ENCODE assay signal across 8 cellular contexts in the genomic region with DNA sequence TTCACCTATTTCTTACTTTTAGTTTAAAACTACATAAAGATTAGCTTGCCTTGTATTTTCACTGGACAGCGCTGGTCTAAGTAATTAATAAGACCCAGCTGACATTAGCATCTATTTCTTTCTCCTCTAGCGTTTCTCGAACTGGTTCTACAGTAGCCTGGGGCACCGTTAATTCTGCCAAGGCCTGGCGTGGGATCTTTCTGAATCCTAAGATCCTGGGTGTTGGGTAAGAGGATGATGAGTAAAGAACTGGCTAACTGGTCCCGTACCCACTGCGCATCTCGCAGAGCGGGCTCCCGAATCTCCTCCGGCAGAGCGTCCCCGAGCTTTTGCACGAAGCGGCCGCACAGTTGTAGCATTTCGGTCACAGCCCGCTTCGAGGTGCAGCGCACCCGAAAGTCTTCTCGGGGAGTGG. TPM values are rescaled to one million over a fixed set of nuclear protein-coding genes. Genes with fewer than 3 reads are reported as not detected.
DNase-seq lines count a peak whose midpoint lies in the region; ATAC-seq and TF ChIP-seq lines count a peak whose summit lies in the region.

No MANE protein-coding gene starts in this region.

- peaks cover 56% of the 10 kb centered on the region for H3K4me1 ChIP-seq in BLaER1
- peaks cover 6% of the 10 kb centered on the region for H3K4me1 ChIP-seq in testis

- peak overlapping the region; percentile 92 for H3K4me2 ChIP-seq in BLaER1

- DNase-seq in NCI-H460 (ENCODE audit: extremely low read depth, low read depth) (peak; percentile 56), brain microvascular endothelial cell (peak; percentile 47), left lobe of liver (ENCODE audit: low spot score) (no peak), testis (no peak)
- DNase-seq in activated CD4-positive, alpha-beta T cell treated with anti-CD3 and anti-CD28 coated beads for 1 hour: no peak

- no peak for TF ChIP-seq CTCF in brain microvascular endothelial cell (IDR thresholded peaks at IDR 0.05; ENCODE audit: low read depth, low read length, missing control alignments)
- no peak for TF ChIP-seq CTCF in testis (IDR thresholded peaks at IDR 0.05)

- in situ Hi-C loops in brain microvascular endothelial cell (cut with HindIII; ENCODE audit: low pct_ligation_motif_present, low sequenced_read_pairs): no loop called here

- no peaks in the 10 kb centered on the region for H3K27me3 ChIP-seq in BLaER1
- no peaks in the 10 kb centered on the region for H3K27me3 ChIP-seq in brain microvascular endothelial cell (replicated peaks)
- no peaks in the 10 kb centered on the region for H3K27me3 ChIP-seq in testis

- peaks cover 8% of the 10 kb centered on the region; the same call in 1 of the 2 replicates for H4K20me1 ChIP-seq in BLaER1

- H3K36me3 ChIP-seq in BLaER1 (peaks cover 24% of the 10 kb centered on the region), brain microvascular endothelial cell (replicated peaks) (no peaks in the 10 kb centered on the region), testis (ENCODE audit: low read depth, missing control alignments) (no peaks in the 10 kb centered on the region)

- no peak for TF ChIP-seq POLR2A in testis (IDR thresholded peaks at IDR 0.05)

- intact Hi-C loops in testis (cut with DNase I; ENCODE audit: low total_unique reads): no loop called here

- H3K4me3 ChIP-seq in BLaER1 (peak overlapping the region; percentile 86), brain microvascular endothelial cell (ENCODE audit: low read depth, low read length) (peak overlapping the region; percentile 95), testis (peak overlapping the region; percentile 86 to 87)

- peak overlapping the region; percentile 92 for H3K27ac ChIP-seq in BLaER1
- H3K27ac ChIP-seq in brain microvascular endothelial cell: peak overlapping the region; percentile 80
- peak overlapping the region; percentile 97 for H3K27ac ChIP-seq in testis

- WGBS in testis, 2 donors: 1% methylated on average over 22 of the region's 22 CpGs

- H3K9me3 ChIP-seq in BLaER1 (no peaks in the 10 kb centered on the region), testis (no peaks in the 10 kb centered on the region)

- H3K9ac ChIP-seq in BLaER1: peak overlapping the region; percentile 94

- peak; percentile 17 for ATAC-seq in GM18520 (IDR thresholded peaks at IDR 0.05; ENCODE audit: unreplicated experiment)
- peak; percentile 30 for ATAC-seq in HG03039 (IDR thresholded peaks at IDR 0.05; ENCODE audit: unreplicated experiment)
- ATAC-seq in left lobe of liver: peak; percentile 45

RNA-seq across cellular contexts. Expression of a gene that starts 0.3 kb away (rescaled TPM):
- 50.3 and 57.9 TPM in 2 replicates for total RNA-seq in NCI-H460 (2014; rRNA removed; shearing (Covaris generic))
- polyA plus RNA-seq in NCI-H460 (2014; cell fraction: nucleus; rRNA removed): 59.2 and 77.1 TPM in 2 replicates
- total RNA-seq in left lobe of liver: 17.8 TPM
- 10 to 100 TPM; 50.0 to 52.7 TPM for total RNA-seq in testis
- 29.3 TPM for polyA plus RNA-seq in testis (ENCODE audit: insufficient read depth, low read depth, low replicate concordance)

RNA-seq across cellular contexts. Expression of a gene that starts 0.4 kb away (rescaled TPM):
- 37.5 and 41.1 TPM in 2 replicates for total RNA-seq in NCI-H460 (2014; rRNA removed; shearing (Covaris generic))
- 31.5 and 48.5 TPM in 2 replicates for polyA plus RNA-seq in NCI-H460 (2014; cell fraction: nucleus; rRNA removed)
- 7.7 TPM for total RNA-seq in left lobe of liver
- 10 to 100 TPM in 1 of 2 donors, 1 to 10 TPM in 1; 9.5 to 17.9 TPM for total RNA-seq in testis
- polyA plus RNA-seq in testis (ENCODE audit: insufficient read depth, low read depth, low replicate concordance): 19.7 TPM

RNA-seq across cellular contexts. Expression of a gene that starts 56.2 kb away (rescaled TPM):
- total RNA-seq in NCI-H460 (2014; rRNA removed; shearing (Covaris generic)): not detected in 2 replicates
- not detected in 2 replicates for polyA plus RNA-seq in NCI-H460 (2014; cell fraction: nucleus; rRNA removed)
- not detected for total RNA-seq in left lobe of liver
- 10 to 100 TPM in 1 of 2 donors, 1 to 10 TPM in 1; 3.2 to 14.3 TPM for total RNA-seq in testis
- 11.1 TPM for polyA plus RNA-seq in testis (ENCODE audit: insufficient read depth, low read depth, low replicate concordance)

Comparison
In these comparisons a context has a peak if more than half of its experiments do, and no peak if none do; other contexts are left out.
1. DNase-seq: peak in NCI-H460 (single experiment) and brain microvascular endothelial cell (single experiment); none in left lobe of liver (single experiment), testis (single experiment) and activated CD4-positive, alpha-beta T cell treated with anti-CD3 and anti-CD28 coated beads for 1 hour (single experiment).
2. Peak in every context shown above with its lines, with median percentiles within 50 percentile points of each other: H3K27ac ChIP-seq, H3K4me3 ChIP-seq and ATAC-seq.